ENCODE assay signal across 1 cellular context in genomic region chr9:16203735-16204573, GRCh38.
TF ChIP-seq lines count a peak whose summit lies in the region.

No MANE protein-coding gene starts in this region.

TF ChIP-seq in HCT116, 20 proteins besides CTCF, POLR2A, EP300 and RAD21:
- no peak for TF ChIP-seq FOSL1 (IDR thresholded peaks at IDR 0.05; ENCODE audit: low read depth)
- TF ChIP-seq EZH2 (IDR thresholded peaks at IDR 0.05), result no peak
- no peak for TF ChIP-seq ZFX (IDR thresholded peaks at IDR 0.05)
- no peak for TF ChIP-seq SIN3A (IDR thresholded peaks at IDR 0.05; ENCODE audit: low read depth)
- TF ChIP-seq, protein P1, sequence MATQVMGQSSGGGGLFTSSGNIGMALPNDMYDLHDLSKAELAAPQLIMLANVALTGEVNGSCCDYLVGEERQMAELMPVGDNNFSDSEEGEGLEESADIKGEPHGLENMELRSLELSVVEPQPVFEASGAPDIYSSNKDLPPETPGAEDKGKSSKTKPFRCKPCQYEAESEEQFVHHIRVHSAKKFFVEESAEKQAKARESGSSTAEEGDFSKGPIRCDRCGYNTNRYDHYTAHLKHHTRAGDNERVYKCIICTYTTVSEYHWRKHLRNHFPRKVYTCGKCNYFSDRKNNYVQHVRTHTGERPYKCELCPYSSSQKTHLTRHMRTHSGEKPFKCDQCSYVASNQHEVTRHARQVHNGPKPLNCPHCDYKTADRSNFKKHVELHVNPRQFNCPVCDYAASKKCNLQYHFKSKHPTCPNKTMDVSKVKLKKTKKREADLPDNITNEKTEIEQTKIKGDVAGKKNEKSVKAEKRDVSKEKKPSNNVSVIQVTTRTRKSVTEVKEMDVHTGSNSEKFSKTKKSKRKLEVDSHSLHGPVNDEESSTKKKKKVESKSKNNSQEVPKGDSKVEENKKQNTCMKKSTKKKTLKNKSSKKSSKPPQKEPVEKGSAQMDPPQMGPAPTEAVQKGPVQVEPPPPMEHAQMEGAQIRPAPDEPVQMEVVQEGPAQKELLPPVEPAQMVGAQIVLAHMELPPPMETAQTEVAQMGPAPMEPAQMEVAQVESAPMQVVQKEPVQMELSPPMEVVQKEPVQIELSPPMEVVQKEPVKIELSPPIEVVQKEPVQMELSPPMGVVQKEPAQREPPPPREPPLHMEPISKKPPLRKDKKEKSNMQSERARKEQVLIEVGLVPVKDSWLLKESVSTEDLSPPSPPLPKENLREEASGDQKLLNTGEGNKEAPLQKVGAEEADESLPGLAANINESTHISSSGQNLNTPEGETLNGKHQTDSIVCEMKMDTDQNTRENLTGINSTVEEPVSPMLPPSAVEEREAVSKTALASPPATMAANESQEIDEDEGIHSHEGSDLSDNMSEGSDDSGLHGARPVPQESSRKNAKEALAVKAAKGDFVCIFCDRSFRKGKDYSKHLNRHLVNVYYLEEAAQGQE (IDR thresholded peaks at IDR 0.05; ENCODE audit: low read depth), result no peak
- no peak for TF ChIP-seq POLR2AphosphoS5 (IDR thresholded peaks at IDR 0.05; ENCODE audit: low read depth, low read length)
- TF ChIP-seq CBX3 (IDR thresholded peaks at IDR 0.05; ENCODE audit: low read depth), result no peak
- no peak for TF ChIP-seq EZH2phosphoT487 (IDR thresholded peaks at IDR 0.05; ENCODE audit: borderline replicate concordance)
- no peak for TF ChIP-seq TCF7L2 (IDR thresholded peaks at IDR 0.05; ENCODE audit: borderline replicate concordance, extremely low read depth, insufficient read depth, insufficient read length)
- no peak for TF ChIP-seq JUND (IDR thresholded peaks at IDR 0.05)
- TF ChIP-seq ZNF274 (IDR thresholded peaks at IDR 0.05; ENCODE audit: low read depth, low read length), result no peak
- TF ChIP-seq SRF (IDR thresholded peaks at IDR 0.05; ENCODE audit: low read depth), result no peak
- TF ChIP-seq EGR1 (IDR thresholded peaks at IDR 0.05; ENCODE audit: low read depth), result no peak
- no peak for TF ChIP-seq CEBPB (IDR thresholded peaks at IDR 0.05; ENCODE audit: low read depth)
